Comparison of ENCODE assay signal across 22 cellular contexts in the genomic region with DNA sequence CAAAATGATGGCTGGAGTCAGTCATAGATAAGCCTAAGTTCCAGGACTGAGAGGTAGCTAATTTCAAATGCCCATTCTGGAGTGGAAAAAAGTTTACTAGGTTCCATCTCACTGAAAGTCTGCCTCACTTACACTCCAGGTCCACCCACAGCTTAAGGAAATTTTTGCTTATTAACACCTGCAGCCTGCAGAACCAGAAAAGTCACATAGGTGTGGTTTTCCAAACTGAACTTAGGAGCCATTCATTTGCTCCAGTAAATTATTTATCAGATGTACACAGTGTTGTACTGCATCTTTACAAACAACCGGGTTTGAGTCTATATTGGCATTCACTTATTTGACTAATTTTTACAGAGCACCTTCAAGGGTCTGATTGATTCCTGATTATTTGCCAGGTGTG.
"Had no signal": no experiment of that assay in that cellular context is flagged by ENCODE, and none has a peak within 500 bp of the region (broad histone marks: within the 10 kb centered on the region; RNA-seq: fewer than 3 reads in every experiment).

No MANE protein-coding gene starts in this region.

- H3K27ac ChIP-seq: dorsolateral prefrontal cortex, heart left ventricle, VCaP had no signal

- H3K27me3 ChIP-seq: heart left ventricle had no signal

- ATAC-seq: activated CD4-positive, CD25-positive, alpha-beta regulatory T cell treated with anti-CD3 and anti-CD28 coated beads, Interleukin-2, amount 50 U/mL, for 24 hours; activated CD8-positive, alpha-beta memory T cell treated with anti-CD3 and anti-CD28 coated beads, Interleukin-2, amount 10 ng/mL, durations not matched to agents 7 days and 5 days; activated CD8-positive, alpha-beta T cell treated with anti-CD3 and anti-CD28 coated beads for 36 hours; effector memory CD8-positive, alpha-beta T cell; heart left ventricle had no signal

- H3K36me3 Mint-ChIP-seq: activated CD8-positive, alpha-beta memory T cell treated with anti-CD3 and anti-CD28 coated beads, Interleukin-2, amount 10 ng/mL, durations not matched to agents 7 days and 5 days; brain; naive B cell had no signal

- H3K4me3 ChIP-seq: dorsolateral prefrontal cortex, heart left ventricle had no signal

- H3K27ac Mint-ChIP-seq: activated CD4-positive, alpha-beta T cell treated with anti-CD3 and anti-CD28 coated beads, Interleukin-2, amount 10 ng/mL, durations not matched to agents 24 days and 14 days; activated CD8-positive, alpha-beta memory T cell treated with anti-CD3 and anti-CD28 coated beads, Interleukin-2, amount 10 ng/mL, durations not matched to agents 7 days and 5 days; activated CD8-positive, alpha-beta T cell treated with anti-CD3 and anti-CD28 coated beads for 36 hours; brain; effector memory CD8-positive, alpha-beta T cell; naive B cell had no signal

- FAIRE-seq: endothelial cell of umbilical vein, islet of Langerhans had no signal

- H3K36me3 ChIP-seq: heart left ventricle had no signal

- DNase-seq: activated CD4-positive, alpha-beta T cell treated with anti-CD3 and anti-CD28 coated beads, Interleukin-2, amount 10 ng/mL, durations not matched to agents 24 days and 14 days; activated CD8-positive, alpha-beta memory T cell treated with anti-CD3 and anti-CD28 coated beads, Interleukin-2, amount 10 ng/mL, durations not matched to agents 7 days and 5 days; activated CD8-positive, alpha-beta T cell treated with anti-CD3 and anti-CD28 coated beads for 36 hours; activated gamma-delta T cell; activated naive CD4-positive, alpha-beta T cell treated with anti-CD3 and anti-CD28 coated beads, Interleukin-2, amount 50 U/mL, for 16 hours; activated T-cell treated with anti-CD3 and anti-CD28 coated beads for 4 hours; anterior cingulate cortex; central memory CD4-positive, alpha-beta T cell; dorsolateral prefrontal cortex; effector memory CD8-positive, alpha-beta T cell; heart left ventricle; mesenchymal stem cell; naive B cell; nucleus accumbens; stimulated activated CD4-positive, alpha-beta T cell treated with anti-CD3 and anti-CD28 coated beads, Interleukin-4, amount 100 ng/mL, for 24 hours; stimulated activated naive CD4-positive, alpha-beta T cell treated with Interleukin-2 at 50 U/mL for 16 hours; T-helper 2 cell had no signal

- H3K4me3 Mint-ChIP-seq: activated CD4-positive, alpha-beta T cell treated with anti-CD3 and anti-CD28 coated beads, Interleukin-2, amount 10 ng/mL, durations not matched to agents 24 days and 14 days; activated CD8-positive, alpha-beta memory T cell treated with anti-CD3 and anti-CD28 coated beads, Interleukin-2, amount 10 ng/mL, durations not matched to agents 7 days and 5 days; activated CD8-positive, alpha-beta T cell treated with anti-CD3 and anti-CD28 coated beads for 36 hours; brain; effector memory CD8-positive, alpha-beta T cell; naive B cell had no signal

- H3K9me3 ChIP-seq: heart left ventricle had no signal

- H3K9me3 Mint-ChIP-seq: activated CD4-positive, alpha-beta T cell treated with anti-CD3 and anti-CD28 coated beads, Interleukin-2, amount 10 ng/mL, durations not matched to agents 24 days and 14 days; activated CD8-positive, alpha-beta T cell treated with anti-CD3 and anti-CD28 coated beads for 36 hours; brain; effector memory CD8-positive, alpha-beta T cell had no signal

- H3K27me3 Mint-ChIP-seq: brain had no signal
